ENCODE assay signal across 17 cellular contexts in the genomic region with DNA sequence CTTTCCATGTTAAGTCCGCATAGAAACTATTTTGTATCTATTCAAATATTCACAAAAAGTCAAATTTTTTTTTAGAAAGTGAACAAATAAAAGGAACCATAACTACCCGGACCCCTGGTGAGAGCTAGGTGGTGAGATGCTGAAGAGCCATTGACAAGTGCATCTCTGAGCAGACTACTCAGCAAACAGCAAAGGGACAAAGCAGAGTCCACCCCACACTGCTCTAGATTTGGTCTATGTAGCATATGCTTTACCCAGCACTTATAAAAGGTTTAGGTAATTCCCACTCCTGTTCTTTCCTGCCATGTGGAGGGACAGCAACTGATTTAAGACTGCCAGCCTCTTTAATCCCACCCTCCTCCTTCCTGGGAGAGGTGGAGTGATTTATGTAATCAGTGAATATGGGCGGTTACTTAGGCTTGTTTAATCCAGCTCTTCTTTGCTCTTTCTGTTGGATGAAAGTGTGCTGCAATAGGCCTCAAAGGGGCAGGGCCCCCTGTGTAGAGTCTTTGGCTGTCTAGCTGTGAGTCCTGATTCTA.
DNase-seq lines count a peak whose midpoint lies in the region; ATAC-seq and TF ChIP-seq lines count a peak whose summit lies in the region.
"Had no signal": no experiment of that assay in that cellular context is flagged by ENCODE, and none has a peak within 500 bp of the region (broad histone marks: within the 10 kb centered on the region; RNA-seq: fewer than 3 reads in every experiment).

No MANE protein-coding gene starts in this region.

- no peak overlapping the region for H3K4me3 Mint-ChIP-seq in brain
- H3K4me3 Mint-ChIP-seq in activated T-helper 1 cell treated with anti-CD3 and anti-CD28 coated beads, Interleukin-12 subunit alpha, Interleukin-12 subunit beta, Interleukin-2, Interleukin-4 antibody, amounts not matched to agents 30 ng/mL and 10 ng/mL and 1 ng/mL, durations not matched to agents 14 hours and 24 hours and 36 hours, result no peak overlapping the region
- H3K4me3 Mint-ChIP-seq: GM23338 had no signal

- no peak for ATAC-seq in GM21423 (IDR thresholded peaks at IDR 0.05; ENCODE audit: unreplicated experiment)
- ATAC-seq in GM19467 (IDR thresholded peaks at IDR 0.05; ENCODE audit: unreplicated experiment), result no peak
- ATAC-seq: GM23338 had no signal

- peaks cover 4% of the 10 kb centered on the region for H3K4me1 Mint-ChIP-seq in brain
- H3K4me1 Mint-ChIP-seq in activated T-helper 1 cell treated with anti-CD3 and anti-CD28 coated beads, Interleukin-12 subunit alpha, Interleukin-12 subunit beta, Interleukin-2, Interleukin-4 antibody, amounts not matched to agents 30 ng/mL and 10 ng/mL and 1 ng/mL, durations not matched to agents 14 hours and 24 hours and 36 hours (ENCODE audit: low read depth), result peaks cover 6% of the 10 kb centered on the region

- peaks cover 21% of the 10 kb centered on the region for H3K36me3 Mint-ChIP-seq in brain
- H3K36me3 Mint-ChIP-seq in activated T-helper 1 cell treated with anti-CD3 and anti-CD28 coated beads, Interleukin-12 subunit alpha, Interleukin-12 subunit beta, Interleukin-2, Interleukin-4 antibody, amounts not matched to agents 30 ng/mL and 10 ng/mL and 1 ng/mL, durations not matched to agents 14 hours and 24 hours and 36 hours (ENCODE audit: low read depth), result peaks cover 21% of the 10 kb centered on the region

- TF ChIP-seq CTCF in 22Rv1 (IDR thresholded peaks at IDR 0.05) (no peak), brain (conservative IDR thresholded peaks at IDR 0.05) (no peak)

- H3K9me3 Mint-ChIP-seq in brain, result peaks cover 14 to 39% (median 26%) of the 10 kb centered on the region in 5 experiments
- peaks cover 28% of the 10 kb centered on the region for H3K9me3 Mint-ChIP-seq in activated T-helper 1 cell treated with anti-CD3 and anti-CD28 coated beads, Interleukin-12 subunit alpha, Interleukin-12 subunit beta, Interleukin-2, Interleukin-4 antibody, amounts not matched to agents 30 ng/mL and 10 ng/mL and 1 ng/mL, durations not matched to agents 14 hours and 24 hours and 36 hours

- H3K27ac ChIP-seq in 22Rv1, result peak overlapping the region; percentile 62
- H3K27ac ChIP-seq: KMS-11 had no signal

- intact Hi-C loops in posterior cingulate gyrus (cut with DNase I), result no loop called here
- intact Hi-C loops in activated T-helper 1 cell treated with anti-CD3 and anti-CD28 coated beads, Interleukin-12 subunit alpha, Interleukin-12 subunit beta, Interleukin-2, Interleukin-4 antibody, amounts not matched to agents 30 ng/mL and 10 ng/mL and 1 ng/mL, durations not matched to agents 14 hours and 24 hours and 36 hours (cut with micrococcal nuclease), result no loop called here

- H3K27ac Mint-ChIP-seq in brain, result peak overlapping the region in 3 of 5 experiments; percentile 26 to 53 (median 31)
- H3K27ac Mint-ChIP-seq in activated T-helper 1 cell treated with anti-CD3 and anti-CD28 coated beads, Interleukin-12 subunit alpha, Interleukin-12 subunit beta, Interleukin-2, Interleukin-4 antibody, amounts not matched to agents 30 ng/mL and 10 ng/mL and 1 ng/mL, durations not matched to agents 14 hours and 24 hours and 36 hours, result no peak overlapping the region
- H3K27ac Mint-ChIP-seq: CD4-positive, CD25-positive, alpha-beta regulatory T cell; GM23338 had no signal

- DNase-seq in D341Med (ENCODE audit: low spot score) (peak; percentile 71), NCI-H524 (lab: John Stamatoyannopoulos, UW) (peak; percentile 63 to 92), posterior cingulate gyrus (no peak)
- DNase-seq in activated T-helper 1 cell treated with anti-CD3 and anti-CD28 coated beads, Interleukin-12 subunit alpha, Interleukin-12 subunit beta, Interleukin-2, Interleukin-4 antibody, amounts not matched to agents 30 ng/mL and 10 ng/mL and 1 ng/mL, durations not matched to agents 14 hours and 24 hours and 36 hours (ENCODE audit: low spot score), result no peak
- DNase-seq: Caco-2; CD4-positive, CD25-positive, alpha-beta regulatory T cell; MM.1S; NCI-H1105 treated with DMSO at 0.1 percent for 48 hours; NCI-H1694 treated with DMSO at 0.1 percent for 48 hours; NCI-H2107; SHP77 treated with DMSO at 0.1 percent for 48 hours had no signal

- no peaks in the 10 kb centered on the region for H3K27me3 Mint-ChIP-seq in brain
- H3K27me3 Mint-ChIP-seq in activated T-helper 1 cell treated with anti-CD3 and anti-CD28 coated beads, Interleukin-12 subunit alpha, Interleukin-12 subunit beta, Interleukin-2, Interleukin-4 antibody, amounts not matched to agents 30 ng/mL and 10 ng/mL and 1 ng/mL, durations not matched to agents 14 hours and 24 hours and 36 hours (ENCODE audit: insufficient read depth), result no peaks in the 10 kb centered on the region
- H3K27me3 Mint-ChIP-seq: CD4-positive, CD25-positive, alpha-beta regulatory T cell had no signal

Comparison
In these comparisons a context has a peak if more than half of its experiments do, and no peak if none do; other contexts are left out.
1. DNase-seq: peak in D341Med (single experiment) and NCI-H524 (2 of 2); none in posterior cingulate gyrus (0 of 10) and activated T-helper 1 cell treated with anti-CD3 and anti-CD28 coated beads, Interleukin-12 subunit alpha, Interleukin-12 subunit beta, Interleukin-2, Interleukin-4 antibody, amounts not matched to agents 30 ng/mL and 10 ng/mL and 1 ng/mL, durations not matched to agents 14 hours and 24 hours and 36 hours (single experiment).